ENCODE assay signal across 14 cellular contexts in genomic region chr18:8816233-8816632, GRCh38.
DNase-seq lines count a peak whose midpoint lies in the region; ATAC-seq and TF ChIP-seq lines count a peak whose summit lies in the region.
"Had no signal": no experiment of that assay in that cellular context is flagged by ENCODE, and none has a peak within 500 bp of the region (broad histone marks: within the 10 kb centered on the region; RNA-seq: fewer than 3 reads in every experiment).

No MANE protein-coding gene starts in this region.

- no peak overlapping the region for H2BK15ac ChIP-seq in mesendoderm (replicated peaks; ENCODE audit: low read depth)

- H3K9ac ChIP-seq in mesendoderm (ENCODE audit: low read length), result no peak overlapping the region
- H3K9ac ChIP-seq in stomach smooth muscle (ENCODE audit: low read length in 2 of 2), result no peak overlapping the region

- intact Hi-C loops in left ventricle myocardium inferior (cut with micrococcal nuclease) (no loop called here), Right ventricle myocardium inferior (cut with DNase I) (no loop called here)

- H2BK120ac ChIP-seq in mesendoderm (ENCODE audit: low read depth, low read length), result no peak overlapping the region

- ATAC-seq in Right ventricle myocardium inferior (no peak), HG02938 (IDR thresholded peaks at IDR 0.05; ENCODE audit: unreplicated experiment) (no peak)

- WGBS in mesendoderm (ENCODE audit: extremely low coverage, insufficient coverage, low lambda C conversion rate), result no CpG with 5 or more reads among the region's 3 CpGs

- no peaks in the 10 kb centered on the region for H3K79me2 ChIP-seq in mesendoderm (ENCODE audit: control insufficient read depth, insufficient read depth, low read length)

- H3K79me1 ChIP-seq in mesendoderm (ENCODE audit: low read length), result no peaks in the 10 kb centered on the region

- no peak overlapping the region for H3K23ac ChIP-seq in mesendoderm (ENCODE audit: low read length)

- TF ChIP-seq CTCF in left ventricle myocardium inferior (IDR thresholded peaks at IDR 0.05; ENCODE audit: borderline replicate concordance) (no peak), brain microvascular endothelial cell (IDR thresholded peaks at IDR 0.05; ENCODE audit: low read depth, low read length, missing control alignments) (no peak)

- H3K27me3 ChIP-seq in left ventricle myocardium inferior (ENCODE audit: low read depth) (no peaks in the 10 kb centered on the region), brain microvascular endothelial cell (replicated peaks) (no peaks in the 10 kb centered on the region), mesendoderm (ENCODE audit: insufficient read depth, low read length, poor library complexity) (no peaks in the 10 kb centered on the region), stomach smooth muscle (ENCODE audit: control insufficient read depth in 1 of 2, insufficient read depth in 2 of 2, low read length in 2 of 2) (no peaks in the 10 kb centered on the region)

- no peak overlapping the region for H3K4me3 ChIP-seq in left ventricle myocardium inferior
- no peak overlapping the region for H3K4me3 ChIP-seq in brain microvascular endothelial cell (ENCODE audit: low read depth, low read length)
- no peak overlapping the region for H3K4me3 ChIP-seq in mesendoderm (ENCODE audit: low read length)
- H3K4me3 ChIP-seq in stomach smooth muscle (ENCODE audit: low read length in 2 of 2), result no peak overlapping the region

- no peak overlapping the region for H3K56ac ChIP-seq in mesendoderm (ENCODE audit: low read length)

- no peak overlapping the region for H4K5ac ChIP-seq in mesendoderm (ENCODE audit: low read length)

- H3K27ac ChIP-seq in left ventricle myocardium inferior (replicated peaks) (peak overlapping the region; percentile 54), brain microvascular endothelial cell (no peak overlapping the region), mesendoderm (ENCODE audit: low read depth, low read length) (no peak overlapping the region), stomach smooth muscle (ENCODE audit: low read length) (peak overlapping the region; percentile 3)
- H3K27ac ChIP-seq: C4-2B, RWPE1 had no signal

- H3K36me3 ChIP-seq in left ventricle myocardium inferior, result peaks cover 6% of the 10 kb centered on the region
- H3K36me3 ChIP-seq in brain microvascular endothelial cell (replicated peaks), result peaks cover 55% of the 10 kb centered on the region
- no peaks in the 10 kb centered on the region for H3K36me3 ChIP-seq in mesendoderm (ENCODE audit: control insufficient read depth, insufficient read depth, low read length)
- peaks cover 34 to 40% of the 10 kb centered on the region in 2 donors for H3K36me3 ChIP-seq in stomach smooth muscle (ENCODE audit: control insufficient read depth in 2 of 2, insufficient read depth in 2 of 2, low read length in 2 of 2)

- no peak for DNase-seq in left ventricle myocardium inferior
- DNase-seq in Right ventricle myocardium inferior (ENCODE audit: missing footprints), result no peak
- DNase-seq in brain microvascular endothelial cell, result peak; percentile 23
- DNase-seq in mesendoderm, result peak; percentile 52
- DNase-seq in NOMO-1 (lab: John Stamatoyannopoulos, UW; ENCODE audit: unreplicated experiment in 2 of 2), result no peak
- DNase-seq in stimulated activated CD4-positive, alpha-beta T cell treated with anti-CD3 and anti-CD28 coated beads, Interleukin-4, amount 100 ng/mL, for 24 hours, result no peak
- DNase-seq: H9, NCI-H1417, NCI-H2029 treated with DMSO at 0.1 percent for 48 hours, NCI-H524 treated with DMSO at 0.1 percent for 48 hours had no signal

- H3K9me3 ChIP-seq in left ventricle myocardium inferior (replicated peaks), result no peaks in the 10 kb centered on the region
- no peaks in the 10 kb centered on the region for H3K9me3 ChIP-seq in stomach smooth muscle (ENCODE audit: control insufficient read depth in 2 of 2, low read length in 2 of 2)

- no peak overlapping the region for H4K8ac ChIP-seq in mesendoderm (ENCODE audit: low read depth, low read length)

- H3K4me1 ChIP-seq in left ventricle myocardium inferior (peaks cover 17% of the 10 kb centered on the region), mesendoderm (ENCODE audit: control insufficient read depth, low read depth, low read length) (no peaks in the 10 kb centered on the region), stomach smooth muscle (ENCODE audit: control insufficient read depth, insufficient read depth, low read length) (peaks cover 3% of the 10 kb centered on the region)

- H2BK5ac ChIP-seq in mesendoderm (ENCODE audit: low read length), result no peak overlapping the region

- in situ Hi-C loops in brain microvascular endothelial cell (cut with HindIII; ENCODE audit: low pct_ligation_motif_present, low sequenced_read_pairs), result no loop called here

- no peak overlapping the region for H3K18ac ChIP-seq in mesendoderm (ENCODE audit: low read length)

- H3K4me2 ChIP-seq in mesendoderm (ENCODE audit: low read length), result no peak overlapping the region

- H2AK5ac ChIP-seq in mesendoderm (ENCODE audit: low read length), result no peak overlapping the region

- H3K4ac ChIP-seq in mesendoderm (ENCODE audit: low read depth, low read length), result no peak overlapping the region

Comparison
In these comparisons a context has a peak if more than half of its experiments do, and no peak if none do; other contexts are left out.
1. DNase-seq: peak in brain microvascular endothelial cell (single experiment) and mesendoderm (single experiment); none in left ventricle myocardium inferior (single experiment), Right ventricle myocardium inferior (single experiment), NOMO-1 (0 of 2) and stimulated activated CD4-positive, alpha-beta T cell treated with anti-CD3 and anti-CD28 coated beads, Interleukin-4, amount 100 ng/mL, for 24 hours (single experiment).
2. H3K27ac ChIP-seq: peak in left ventricle myocardium inferior (single experiment) and stomach smooth muscle (single experiment); none in brain microvascular endothelial cell (single experiment) and mesendoderm (single experiment).